13 cellular contexts compared by ENCODE assay signal in the genomic region with DNA sequence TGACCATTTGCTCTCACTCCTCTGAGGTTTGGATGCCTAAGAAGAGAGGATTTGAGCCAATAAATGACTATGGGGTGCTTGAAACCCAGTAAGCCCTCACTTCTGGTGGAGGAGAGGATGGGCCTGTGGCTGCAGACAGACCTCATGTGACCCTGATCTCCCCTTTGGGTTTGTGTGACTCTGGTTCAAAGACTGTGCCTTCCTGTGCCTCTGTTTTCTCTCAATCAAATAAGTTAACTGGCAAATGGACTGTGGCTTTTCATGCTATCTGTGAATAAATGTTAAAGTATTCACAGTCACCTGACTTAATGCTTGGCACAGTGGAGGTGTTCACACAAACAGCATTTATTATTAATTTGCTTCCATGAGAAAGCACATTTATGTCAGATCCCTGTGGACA. TPM values are rescaled to one million over a fixed set of nuclear protein-coding genes. Genes with fewer than 3 reads are reported as not detected.
"Had no signal": no experiment of that assay in that cellular context is flagged by ENCODE, and none has a peak within 500 bp of the region (broad histone marks: within the 10 kb centered on the region; RNA-seq: fewer than 3 reads in every experiment).

No MANE protein-coding gene starts in this region.

RNA-seq across cellular contexts. Expression of a gene that starts 26.7 kb away (rescaled TPM):
- total RNA-seq: activated B cell treated with CpG ODN at 0.5 μM for 24 hours; activated CD8-positive, alpha-beta T cell treated with anti-CD3 and anti-CD28 coated beads for 36 hours; activated T-cell treated with anti-CD3 and anti-CD28 coated beads, Interleukin-2, amount 50 U/mL, for 4 hours; adrenal gland; body of pancreas; liver; mesenteric fat pad; occipital lobe; prostate gland; right lobe of liver; spleen; suprapubic skin; T-helper 2 cell treated with Interferon-gamma antibody and Interleukin-4, amounts not matched to agents 100 ng/mL and 5 ng/mL, for 36 hours had no signal
- polyA plus RNA-seq: adrenal gland, liver, spleen had no signal
